Comparison of ENCODE assay signal across 8 cellular contexts in the genomic region with DNA sequence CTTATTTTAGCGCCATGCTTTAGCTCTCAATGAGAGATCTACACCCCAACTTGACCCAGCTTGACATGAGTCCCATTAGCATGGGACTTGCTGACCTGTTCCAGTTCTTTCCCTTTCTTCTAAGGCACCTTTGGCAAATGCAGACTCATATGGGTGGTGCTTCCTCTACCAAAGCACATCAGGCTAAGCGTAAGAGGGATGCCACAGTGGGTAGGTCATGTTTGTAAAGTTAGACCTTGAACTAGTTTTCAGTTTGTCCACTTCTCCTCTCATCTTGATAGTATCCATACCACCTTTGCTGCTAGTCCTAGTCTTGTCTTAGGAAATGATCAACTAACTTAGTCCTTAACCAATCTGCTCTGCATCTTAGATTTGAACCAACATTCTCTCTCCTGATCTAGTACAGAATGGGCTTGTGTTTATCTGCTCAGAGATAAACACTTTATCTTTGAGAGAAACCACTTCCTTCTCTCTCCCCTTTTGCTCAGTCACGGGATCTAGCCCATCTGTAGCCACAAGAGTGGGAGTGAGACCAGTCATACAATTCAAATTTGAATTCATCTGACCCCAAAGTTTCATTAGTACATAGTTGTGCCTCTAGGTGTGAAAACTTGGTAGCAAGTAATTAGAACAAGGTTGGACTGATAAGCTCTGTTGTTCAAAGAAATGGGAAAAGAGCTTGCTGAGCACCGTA.
DNase-seq lines count a peak whose midpoint lies in the region; ATAC-seq lines count a peak whose summit lies in the region.

No MANE protein-coding gene starts in this region.

- peaks cover 46% of the 10 kb centered on the region for H3K4me1 Mint-ChIP-seq in activated naive CD8-positive, alpha-beta T cell treated with anti-CD3 and anti-CD28 coated beads, Interleukin-2, amount 50 U/mL, for 24 hours

- H3K4me3 Mint-ChIP-seq in activated naive CD8-positive, alpha-beta T cell treated with anti-CD3 and anti-CD28 coated beads, Interleukin-2, amount 50 U/mL, for 24 hours, result peak overlapping the region; percentile 35

- H3K27me3 Mint-ChIP-seq in activated naive CD8-positive, alpha-beta T cell treated with anti-CD3 and anti-CD28 coated beads, Interleukin-2, amount 50 U/mL, for 24 hours, result peaks cover 2% of the 10 kb centered on the region

- ATAC-seq in GM18502 (IDR thresholded peaks at IDR 0.05; ENCODE audit: poor library complexity, unreplicated experiment), result peak; percentile 93
- peak; percentile 69 for ATAC-seq in GM21515 (IDR thresholded peaks at IDR 0.05; ENCODE audit: unreplicated experiment)
- ATAC-seq in HG03571 (IDR thresholded peaks at IDR 0.05; ENCODE audit: unreplicated experiment), result peak; percentile 78
- ATAC-seq in activated naive CD8-positive, alpha-beta T cell treated with anti-CD3 and anti-CD28 coated beads, Interleukin-2, amount 50 U/mL, for 24 hours, result peak; percentile 91
- no peak for ATAC-seq in HG03196 (IDR thresholded peaks at IDR 0.05; ENCODE audit: unreplicated experiment)

- H3K27ac Mint-ChIP-seq in activated naive CD8-positive, alpha-beta T cell treated with anti-CD3 and anti-CD28 coated beads, Interleukin-2, amount 50 U/mL, for 24 hours, result peak overlapping the region; percentile 66

- intact Hi-C loops in cardiac septum (cut with DNase I), result no loop called here

- peaks cover 20% of the 10 kb centered on the region for H3K36me3 Mint-ChIP-seq in activated naive CD8-positive, alpha-beta T cell treated with anti-CD3 and anti-CD28 coated beads, Interleukin-2, amount 50 U/mL, for 24 hours (ENCODE audit: low read depth)

- DNase-seq in activated naive CD8-positive, alpha-beta T cell treated with anti-CD3 and anti-CD28 coated beads, Interleukin-2, amount 50 U/mL, for 24 hours, result no peak
- DNase-seq in NOMO-1 treated with DMSO at 0.1 percent for 48 hours (lab: John Stamatoyannopoulos, UW; ENCODE audit: unreplicated experiment), result no peak
- DNase-seq in cardiac septum (ENCODE audit: low spot score), result no peak
- DNase-seq in NK-92 treated with Interleukin-12 subunit alpha and Interleukin-12 subunit beta, amount 100 ng/mL, for 24 hours (lab: John Stamatoyannopoulos, UW), result no peak

- H3K9me3 Mint-ChIP-seq in activated naive CD8-positive, alpha-beta T cell treated with anti-CD3 and anti-CD28 coated beads, Interleukin-2, amount 50 U/mL, for 24 hours, result peaks cover 24% of the 10 kb centered on the region
